ENCODE assay signal across 15 cellular contexts in genomic region chr5:16531063-16531667, GRCh38.
DNase-seq lines count a peak whose midpoint lies in the region; ATAC-seq lines count a peak whose summit lies in the region.
"Had no signal": no experiment of that assay in that cellular context is flagged by ENCODE, and none has a peak within 500 bp of the region (broad histone marks: within the 10 kb centered on the region; RNA-seq: fewer than 3 reads in every experiment).

No MANE protein-coding gene starts in this region.

- no peaks in the 10 kb centered on the region for H3K9me3 ChIP-seq in right cardiac atrium (ENCODE audit: control insufficient read depth, low read length)

- H3K27me3 ChIP-seq in right cardiac atrium (ENCODE audit: control insufficient read depth, insufficient read depth), result no peaks in the 10 kb centered on the region

- H3K4me1 ChIP-seq in right cardiac atrium (ENCODE audit: control insufficient read depth, insufficient read depth, low read length), result no peaks in the 10 kb centered on the region

- H3K27ac Mint-ChIP-seq in naive thymus-derived CD8-positive, alpha-beta T cell, result peak overlapping the region in 6 of 10 donors; percentile 11 to 88 (median 44)

- peaks cover 0 to 22% (median 4%) of the 10 kb centered on the region in 3 donors for H3K36me3 Mint-ChIP-seq in naive thymus-derived CD8-positive, alpha-beta T cell

- peaks cover 17 to 58% (median 35%) of the 10 kb centered on the region in 4 donors for H3K4me1 Mint-ChIP-seq in naive thymus-derived CD8-positive, alpha-beta T cell

- peak overlapping the region; percentile 66 for H3K27ac ChIP-seq in right cardiac atrium (ENCODE audit: low read length)
- H3K27ac ChIP-seq: 22Rv1 had no signal

- in situ Hi-C loops in KBM-7 (cut with MboI; ENCODE audit: low pct_unique_long_range_greater_than_20kb, low sequenced_read_pairs), result no loop called here

- intact Hi-C loops in right cardiac atrium (cut with DNase I), result no loop called here
- intact Hi-C loops in cardiac septum (cut with DNase I), result no loop called here

- 53% methylated on average over 4 of the region's 4 CpGs for WGBS in right cardiac atrium

- DNase-seq in NCI-H1417 (lab: John Stamatoyannopoulos, UW) (peak in 2 of 3 experiments; percentile 16 to 60), NCI-H1417 treated with DMSO at 0.1 percent for 48 hours (lab: John Stamatoyannopoulos, UW) (no peak), right cardiac atrium (no peak), cardiac septum (ENCODE audit: low spot score) (no peak), T-helper 9 cell (no peak), KBM-7 (no peak)
- no peak for DNase-seq in naive thymus-derived CD8-positive, alpha-beta T cell
- no peak for DNase-seq in activated CD8-positive, alpha-beta memory T cell treated with anti-CD3 and anti-CD28 coated beads for 24 hours
- DNase-seq: DMS 273 treated with DMSO at 0.1 percent for 48 hours, NCI-H1105 treated with DMSO at 0.1 percent for 48 hours, NCI-H1930, NCI-H2171, NCI-H510A treated with DMSO at 0.1 percent for 48 hours, OCI-M1 had no signal

- no peak for ATAC-seq in right cardiac atrium
- no peak for ATAC-seq in naive thymus-derived CD8-positive, alpha-beta T cell

- no peak overlapping the region for H3K4me3 ChIP-seq in right cardiac atrium (ENCODE audit: low read length)

- H3K9me3 Mint-ChIP-seq in naive thymus-derived CD8-positive, alpha-beta T cell, result no peaks in the 10 kb centered on the region

- H3K4me3 Mint-ChIP-seq in naive thymus-derived CD8-positive, alpha-beta T cell, result no peak overlapping the region

- H3K27me3 Mint-ChIP-seq in naive thymus-derived CD8-positive, alpha-beta T cell, result no peaks in the 10 kb centered on the region

- POLR2A ChIA-PET in naive thymus-derived CD8-positive, alpha-beta T cell (lab: Charles Lee), result no interaction called here

Comparison
In these comparisons a context has a peak if more than half of its experiments do, and no peak if none do; other contexts are left out.
1. DNase-seq: peak in NCI-H1417 (2 of 3); none in NCI-H1417 treated with DMSO at 0.1 percent for 48 hours (single experiment), right cardiac atrium (0 of 3), cardiac septum (single experiment), naive thymus-derived CD8-positive, alpha-beta T cell (0 of 10), T-helper 9 cell (single experiment), KBM-7 (single experiment) and activated CD8-positive, alpha-beta memory T cell treated with anti-CD3 and anti-CD28 coated beads for 24 hours (single experiment).